1 cellular context compared by ENCODE assay signal in the genomic region with DNA sequence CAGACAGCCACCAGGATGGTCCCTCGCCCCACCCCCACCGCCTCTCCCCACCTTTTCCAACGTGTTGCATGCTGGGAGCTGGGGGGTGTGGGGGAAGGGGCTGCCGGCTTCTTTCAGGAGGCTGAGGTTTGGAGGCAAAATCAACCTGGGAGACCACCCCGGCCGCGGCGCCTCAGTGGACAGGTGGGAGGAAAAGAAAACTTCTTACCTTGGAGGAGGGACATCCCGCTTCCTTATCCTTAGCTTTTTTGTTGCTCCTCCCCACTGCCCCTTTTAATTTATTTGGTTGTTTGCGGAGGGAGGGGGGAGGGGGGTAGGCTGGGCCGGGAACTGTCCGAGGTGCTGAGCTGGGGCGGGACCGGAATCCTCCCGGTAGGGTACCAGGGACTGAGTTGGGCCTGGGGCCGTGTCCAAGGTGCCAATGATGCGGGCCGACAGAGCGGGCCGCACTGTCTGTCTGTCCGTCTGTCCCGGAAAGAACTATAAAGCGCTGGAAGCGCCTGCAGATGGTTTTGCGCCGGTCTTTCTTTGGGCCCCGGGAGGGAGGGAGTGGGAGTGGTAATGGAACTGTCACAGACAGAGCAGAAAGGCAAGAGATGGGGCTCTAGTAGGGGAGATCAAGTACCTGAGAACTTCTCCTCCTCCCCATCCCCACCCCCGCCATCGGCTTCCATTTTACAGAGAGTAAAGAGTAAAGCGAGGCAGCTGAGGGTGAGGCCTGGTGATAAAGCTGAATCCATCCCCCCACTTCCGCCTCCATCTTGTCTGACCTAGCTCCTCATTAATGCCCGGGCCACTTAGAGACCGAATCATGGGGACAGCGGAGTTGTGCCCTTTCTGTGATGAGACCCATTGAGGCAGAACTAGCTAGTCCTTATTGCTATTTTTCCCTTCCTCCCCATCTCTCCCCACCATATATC.
A peak's percentile ranks its signal among the peaks of the same experiment; 100 is the strongest.
TF ChIP-seq lines count a peak whose summit lies in the region.

No MANE protein-coding gene starts in this region.

TF ChIP-seq in GM12878, 131 proteins besides CTCF, POLR2A, EP300 and RAD21:
- TF ChIP-seq IRF4 (IDR thresholded peaks at IDR 0.05; ENCODE audit: low read depth, low read length): no peak
- TF ChIP-seq SMC3 (IDR thresholded peaks at IDR 0.05; ENCODE audit: borderline replicate concordance, low read length): no peak
- TF ChIP-seq BCL11A (IDR thresholded peaks at IDR 0.05; ENCODE audit: low read depth, low read length): no peak
- TF ChIP-seq REST (IDR thresholded peaks at IDR 0.05; ENCODE audit: low read depth, low read length): peak; percentile 70
